Comparison of ENCODE assay signal across 1 cellular context in genomic region chr1:59418361-59418760, GRCh38.
TF ChIP-seq lines count a peak whose summit lies in the region.

No MANE protein-coding gene starts in this region.

TF ChIP-seq in IMR-90, 13 proteins besides CTCF, POLR2A, EP300 and RAD21 (continued from another document):
- no peak for TF ChIP-seq ELK1 (IDR thresholded peaks at IDR 0.05; ENCODE audit: borderline replicate concordance, low read depth, low read length)
- TF ChIP-seq MAFK (IDR thresholded peaks at IDR 0.05; ENCODE audit: low read depth, low read length): no peak
- no peak for TF ChIP-seq FOS (IDR thresholded peaks at IDR 0.05; ENCODE audit: low read depth, low read length)
- no peak for TF ChIP-seq MXI1 (IDR thresholded peaks at IDR 0.05; ENCODE audit: borderline replicate concordance, low read depth, low read length)
